In the genomic region with DNA sequence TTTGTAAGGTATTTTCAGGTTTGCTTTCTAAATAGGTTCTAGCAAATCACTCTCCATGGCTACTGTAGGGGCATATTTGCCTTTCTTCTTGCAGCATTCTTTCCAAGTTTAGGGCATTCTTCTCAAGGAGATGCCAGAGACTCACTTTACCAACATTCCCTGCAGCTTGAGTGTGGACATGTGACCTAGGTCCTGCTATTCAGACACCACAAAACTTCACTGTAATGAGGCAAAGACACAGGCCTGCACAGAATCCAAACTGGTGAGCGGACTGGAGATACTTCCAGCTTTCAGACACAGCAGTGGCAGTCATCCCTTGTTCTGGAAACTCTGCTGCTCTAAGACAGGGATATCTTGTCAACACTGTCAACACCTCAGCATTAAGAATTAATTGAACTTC, we compare ENCODE assay signal across 22 cellular contexts.
DNase-seq lines count a peak whose midpoint lies in the region; ATAC-seq, FAIRE-seq and TF ChIP-seq lines count a peak whose summit lies in the region.
"Had no signal": no experiment of that assay in that cellular context is flagged by ENCODE, and none has a peak within 500 bp of the region (broad histone marks: within the 10 kb centered on the region; RNA-seq: fewer than 3 reads in every experiment).

No MANE protein-coding gene starts in this region.

- H2AFZ ChIP-seq in H1 (ENCODE audit: low read length), result peak overlapping the region; percentile 45; the same call in 1 of the 2 replicates
- no peak overlapping the region for H2AFZ ChIP-seq in osteoblast (ENCODE audit: low read length)

- no peak overlapping the region for H4K8ac ChIP-seq in H1 (ENCODE audit: extremely low read depth, insufficient read depth, low read length)

- FAIRE-seq in H1 (lab: Jason Lieb, UNC), result no peak
- FAIRE-seq: D721Med, GM12892, GM19239, K562 had no signal

- H2BK20ac ChIP-seq in H1 (ENCODE audit: low read length), result no peak overlapping the region

- no peak overlapping the region for H3K9ac ChIP-seq in H1 (replicated peaks in 1 of 4; ENCODE audit: extremely low read depth in 1 of 4, low read depth in 3 of 4, low read length in 3 of 4)

- H3K9me3 Mint-ChIP-seq in WTC11, result peaks cover 15% of the 10 kb centered on the region
- H3K9me3 Mint-ChIP-seq: CD8-positive, alpha-beta T cell; GM23338 had no signal

- no peak overlapping the region for H4K91ac ChIP-seq in H1 (replicated peaks; ENCODE audit: insufficient read length, low read length)

- TF ChIP-seq CTCF in WTC11 (IDR thresholded peaks at IDR 0.05) (no peak), H1 (IDR thresholded peaks at IDR 0.05; ENCODE audit: control extremely low read depth in 1 of 3, insufficient read depth in 1 of 3, low read depth in 1 of 3, low read length in 3 of 3) (no peak), osteoblast (IDR thresholded peaks at IDR 0.05; ENCODE audit: extremely low read depth, low read depth, low read length) (no peak)

- no peak for TF ChIP-seq EP300 in H1 (IDR thresholded peaks at IDR 0.05; ENCODE audit: borderline replicate concordance in 1 of 2, low read depth in 2 of 2, low read length in 2 of 2)

- ATAC-seq in WTC11, result no peak
- no peak for ATAC-seq in GM21717 (IDR thresholded peaks at IDR 0.05; ENCODE audit: unreplicated experiment)
- ATAC-seq: CD8-positive, alpha-beta T cell; GM23338; K562 had no signal

- H3K79me2 ChIP-seq in H1 (ENCODE audit: control insufficient read depth in 1 of 2, insufficient read depth in 2 of 2, low read length in 2 of 2) (no peaks in the 10 kb centered on the region), osteoblast (ENCODE audit: insufficient read depth, low read length) (no peaks in the 10 kb centered on the region)

- H3K4me2 ChIP-seq in H1 (ENCODE audit: insufficient read depth in 1 of 2, low read depth in 2 of 2, low read length in 2 of 2) (no peak overlapping the region), osteoblast (ENCODE audit: insufficient read depth, low read length) (no peak overlapping the region)
- H3K4me2 ChIP-seq: GM23338 had no signal

- peaks cover 41% of the 10 kb centered on the region for H3K4me1 Mint-ChIP-seq in WTC11
- H3K4me1 Mint-ChIP-seq: CD14-positive monocyte had no signal

- H3K4me3 ChIP-seq in H1 (ENCODE audit: extremely low read depth in 1 of 4, insufficient read depth in 2 of 4, low read depth in 3 of 4, low read length in 4 of 4), result no peak overlapping the region
- no peak overlapping the region for H3K4me3 ChIP-seq in osteoblast (ENCODE audit: insufficient read depth, low read length)
- H3K4me3 ChIP-seq in HAP-1, result no peak overlapping the region
- H3K4me3 ChIP-seq: GM23338, K562 had no signal

- no peaks in the 10 kb centered on the region for H3K9me3 ChIP-seq in H1 (ENCODE audit: insufficient read depth in 2 of 2, low read depth in 1 of 2, low read length in 1 of 2)
- no peaks in the 10 kb centered on the region for H3K9me3 ChIP-seq in osteoblast (ENCODE audit: low read depth, low read length)
- no peaks in the 10 kb centered on the region for H3K9me3 ChIP-seq in HAP-1

- no peaks in the 10 kb centered on the region for H3K23me2 ChIP-seq in H1 (ENCODE audit: low read depth, low read length)

- CTCF ChIA-PET in WTC11 (lab: Charles Lee) (no interaction called here), H1 (lab: Charles Lee; ENCODE audit: partially characterized antibody) (no interaction called here)

- H3K14ac ChIP-seq in H1 (ENCODE audit: insufficient read length), result no peak overlapping the region

- H3K36me3 ChIP-seq in H1 (ENCODE audit: control insufficient read depth in 2 of 4, insufficient read depth in 4 of 4, low read length in 3 of 4), result no peaks in the 10 kb centered on the region
- no peaks in the 10 kb centered on the region for H3K36me3 ChIP-seq in osteoblast (ENCODE audit: insufficient read depth, low read length)
- H3K36me3 ChIP-seq in HAP-1 (replicated peaks), result no peaks in the 10 kb centered on the region

- H4K20me1 ChIP-seq in H1 (replicated peaks in 1 of 2; ENCODE audit: control insufficient read depth in 1 of 2, insufficient read depth in 2 of 2, low read length in 2 of 2) (no peaks in the 10 kb centered on the region), osteoblast (ENCODE audit: insufficient read depth, low read length) (no peaks in the 10 kb centered on the region)

- TF ChIP-seq RAD21 in H1 (IDR thresholded peaks at IDR 0.05 in 1 of 2, conservative IDR thresholded peaks at IDR 0.05 in 1 of 2; ENCODE audit: low read depth in 2 of 2, low read length in 2 of 2), result no peak

- peaks cover 0 to 6% (median 1%) of the 10 kb centered on the region in 4 experiments; a peak in 4 of 7 replicates for H3K4me1 ChIP-seq in H1 (replicated peaks in 1 of 4; ENCODE audit: control insufficient read depth in 3 of 4, insufficient read depth in 4 of 4, low read length in 3 of 4)
- H3K4me1 ChIP-seq in osteoblast (ENCODE audit: insufficient read depth, low read length), result peaks cover 20% of the 10 kb centered on the region
- peaks cover 8% of the 10 kb centered on the region for H3K4me1 ChIP-seq in HAP-1

- H3K27me3 Mint-ChIP-seq in WTC11 (ENCODE audit: low read depth), result no peaks in the 10 kb centered on the region

- H2AK5ac ChIP-seq in H1 (ENCODE audit: low read depth, low read length), result no peak overlapping the region

- POLR2A ChIA-PET in WTC11 (lab: Charles Lee), result no interaction called here
- POLR2A ChIA-PET in H1 (lab: Charles Lee; ENCODE audit: partially characterized antibody), result no interaction called here

- in situ Hi-C loops in HAP-1 (cut with MboI; ENCODE audit: low sequenced_read_pairs), result no loop called here

- H3K23ac ChIP-seq in H1 (ENCODE audit: insufficient read length), result no peak overlapping the region

- H3K27ac ChIP-seq in H1 (ENCODE audit: low read depth, low read length), result no peak overlapping the region
- no peak overlapping the region for H3K27ac ChIP-seq in osteoblast (ENCODE audit: low read depth, low read length)
- H3K27ac ChIP-seq: HL-60 had no signal

- 85% methylated on average over 1 of the region's 1 CpG; no CpG with 5 or more reads in 1 of the 2 experiments for WGBS in H1 (ENCODE audit: extremely low coverage in 1 of 2, insufficient coverage in 1 of 2, insufficient read length in 1 of 2, insufficient replicate concordance in 2 of 2, low coverage in 1 of 2, low lambda C conversion rate in 2 of 2, missing lambda C conversion rate in 1 of 2), 2 experiments

- H3K36me3 Mint-ChIP-seq in WTC11, result peaks cover 2% of the 10 kb centered on the region
- H3K36me3 Mint-ChIP-seq: CD14-positive monocyte; CD8-positive, alpha-beta T cell had no signal

- H2BK5ac ChIP-seq in H1 (ENCODE audit: low read depth, low read length), result no peak overlapping the region

- no peak overlapping the region for H3K4me3 Mint-ChIP-seq in WTC11
- H3K4me3 Mint-ChIP-seq: CD14-positive monocyte; CD8-positive, alpha-beta T cell; GM23338; H9 had no signal

- no peak overlapping the region for H3K27ac Mint-ChIP-seq in WTC11
- H3K27ac Mint-ChIP-seq: CD14-positive monocyte; CD8-positive, alpha-beta T cell; H9 had no signal

- H2BK12ac ChIP-seq in H1 (ENCODE audit: low read depth, low read length), result no peak overlapping the region

- no peak overlapping the region for H4K5ac ChIP-seq in H1 (ENCODE audit: insufficient read length, low read depth, low read length)

- no peak overlapping the region for H2BK15ac ChIP-seq in H1 (ENCODE audit: low read length)

- TF ChIP-seq POLR2A in H1 (IDR thresholded peaks at IDR 0.05; ENCODE audit: control extremely low read depth in 1 of 2, low read depth in 2 of 2, low read length in 2 of 2), result no peak

- no peak overlapping the region for H3K18ac ChIP-seq in H1 (ENCODE audit: extremely low read depth, low read length)

- DNase-seq in AG20443 (ENCODE audit: low spot score) (peak; percentile 36), WTC11 (ENCODE audit: low spot score) (no peak), H1 (ENCODE audit: low read depth in 1 of 2, low spot score in 2 of 2) (no peak), osteoblast (ENCODE audit: insufficient read length, low spot score, missing footprints) (peak; percentile 27), HAP-1 (ENCODE audit: low spot score in 2 of 2) (no peak), SW 1271 (lab: John Stamatoyannopoulos, UW) (no peak)
- no peak for DNase-seq in activated CD4-positive, CD25-positive, alpha-beta regulatory T cell treated with anti-CD3 and anti-CD28 coated beads, Interleukin-2, amount 50 U/mL, for 72 hours
- DNase-seq: ACHN; CD8-positive, alpha-beta T cell; COR-L47; DMS153; DMS79 treated with DMSO at 0.1 percent for 48 hours; GDM1; H9 had no signal

- no peaks in the 10 kb centered on the region for H3K79me1 ChIP-seq in H1 (ENCODE audit: low read depth, low read length)

- no peak overlapping the region for H3K56ac ChIP-seq in H1 (replicated peaks; ENCODE audit: insufficient read length, low read depth, low read length)

- no peak overlapping the region for H2BK120ac ChIP-seq in H1 (replicated peaks; ENCODE audit: low read depth, low read length)

- H3K27me3 ChIP-seq in H1 (replicated peaks in 1 of 4; ENCODE audit: control insufficient read depth in 3 of 4, extremely low read depth in 1 of 4, insufficient read depth in 3 of 4, low read length in 3 of 4) (no peaks in the 10 kb centered on the region), osteoblast (ENCODE audit: insufficient read depth, low read length) (no peaks in the 10 kb centered on the region), HAP-1 (ENCODE audit: low read depth) (no peaks in the 10 kb centered on the region)

- no peak overlapping the region for H3K4ac ChIP-seq in H1 (replicated peaks; ENCODE audit: insufficient read length, low read depth, low read length)

TF ChIP-seq in WTC11, 78 proteins besides CTCF, POLR2A, EP300 and RAD21:
- TF ChIP-seq, protein P1, sequence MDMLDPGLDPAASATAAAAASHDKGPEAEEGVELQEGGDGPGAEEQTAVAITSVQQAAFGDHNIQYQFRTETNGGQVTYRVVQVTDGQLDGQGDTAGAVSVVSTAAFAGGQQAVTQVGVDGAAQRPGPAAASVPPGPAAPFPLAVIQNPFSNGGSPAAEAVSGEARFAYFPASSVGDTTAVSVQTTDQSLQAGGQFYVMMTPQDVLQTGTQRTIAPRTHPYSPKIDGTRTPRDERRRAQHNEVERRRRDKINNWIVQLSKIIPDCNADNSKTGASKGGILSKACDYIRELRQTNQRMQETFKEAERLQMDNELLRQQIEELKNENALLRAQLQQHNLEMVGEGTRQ (CRISPR knock-in tag; IDR thresholded peaks at IDR 0.05), result 0 out of 2 replicates have a peak, but pooled peaks have one; percentile 13
- TF ChIP-seq ZNF138 (CRISPR knock-in tag; conservative IDR thresholded peaks at IDR 0.05), result no peak
- TF ChIP-seq FOXK1 (CRISPR knock-in tag; IDR thresholded peaks at IDR 0.05), result no peak

TF ChIP-seq in H1, 55 proteins besides CTCF, POLR2A, EP300 and RAD21 (continues in another document):
- TF ChIP-seq BCL11A (IDR thresholded peaks at IDR 0.05; ENCODE audit: low read depth in 2 of 2, low read length in 2 of 2) (no peak), CBX8 (IDR thresholded peaks at IDR 0.05; ENCODE audit: borderline replicate concordance, low read depth, low read length) (no peak), NRF1 (IDR thresholded peaks at IDR 0.05; ENCODE audit: low read depth, low read length) (no peak)

Comparison
In these comparisons a context has a peak if more than half of its experiments do, and no peak if none do; other contexts are left out.
1. DNase-seq: peak in AG20443 (single experiment) and osteoblast (single experiment); none in WTC11 (single experiment), H1 (0 of 2), HAP-1 (0 of 2), SW 1271 (0 of 2) and activated CD4-positive, CD25-positive, alpha-beta regulatory T cell treated with anti-CD3 and anti-CD28 coated beads, Interleukin-2, amount 50 U/mL, for 72 hours (single experiment).